9 cellular contexts compared by ENCODE assay signal in genomic region chr9:1460143-1460769, GRCh38.
DNase-seq lines count a peak whose midpoint lies in the region; ATAC-seq and TF ChIP-seq lines count a peak whose summit lies in the region.
"Had no signal": no experiment of that assay in that cellular context is flagged by ENCODE, and none has a peak within 500 bp of the region (broad histone marks: within the 10 kb centered on the region; RNA-seq: fewer than 3 reads in every experiment).

No MANE protein-coding gene starts in this region.

- no peak overlapping the region for H3K9ac ChIP-seq in parathyroid adenoma

- H2AFZ ChIP-seq in parathyroid adenoma, result no peak overlapping the region

- no peak overlapping the region for H3K4me2 ChIP-seq in parathyroid adenoma (ENCODE audit: low read length)

- DNase-seq in GM06990 (ENCODE audit: extremely low read depth, insufficient read length), result no peak
- DNase-seq in HPDE6-E6E7 (ENCODE audit: extremely low spot score), result peak; percentile 58
- DNase-seq in WERI-Rb-1, result peak; percentile 7
- DNase-seq in DMS79 (lab: John Stamatoyannopoulos, UW), result no peak
- no peak for DNase-seq in HCEC 1CT
- no peak for DNase-seq in cortex of kidney (lab: John Stamatoyannopoulos, UW)

- TF ChIP-seq CTCF in GM06990 (IDR thresholded peaks at IDR 0.05; ENCODE audit: insufficient read depth, low read length, poor library complexity, severe bottlenecking) (peak; percentile 86), WERI-Rb-1 (IDR thresholded peaks at IDR 0.05; ENCODE audit: low read depth, low read length) (peak; percentile 78), parathyroid adenoma (IDR thresholded peaks at IDR 0.05) (peak; percentile 46)

- H3K36me3 ChIP-seq in GM06990 (ENCODE audit: control insufficient read depth, insufficient read depth, low read length) (no peaks in the 10 kb centered on the region), WERI-Rb-1 (no peaks in the 10 kb centered on the region), parathyroid adenoma (ENCODE audit: control insufficient read depth, insufficient read depth, low read length) (no peaks in the 10 kb centered on the region)
- H3K36me3 ChIP-seq: SJSA1 had no signal

- H3K4me1 ChIP-seq in parathyroid adenoma, result no peaks in the 10 kb centered on the region

- H3K27ac ChIP-seq in WERI-Rb-1 (no peak overlapping the region), parathyroid adenoma (no peak overlapping the region)
- H3K27ac ChIP-seq: SJSA1 had no signal

- peak; percentile 75 for ATAC-seq in GM19372 (IDR thresholded peaks at IDR 0.05; ENCODE audit: low read depth, unreplicated experiment)

- H3K79me2 ChIP-seq in parathyroid adenoma, result no peaks in the 10 kb centered on the region

- no peak overlapping the region for H3K4me3 ChIP-seq in GM06990 (replicated peaks; ENCODE audit: low read depth, low read length)
- no peak overlapping the region for H3K4me3 ChIP-seq in WERI-Rb-1 (ENCODE audit: low read depth, low read length)
- no peak overlapping the region for H3K4me3 ChIP-seq in parathyroid adenoma (ENCODE audit: low read depth, low read length)
- H3K4me3 ChIP-seq: SJSA1 had no signal

- H3K9me3 ChIP-seq in WERI-Rb-1 (ENCODE audit: severe bottlenecking) (no peaks in the 10 kb centered on the region), parathyroid adenoma (ENCODE audit: control insufficient read depth, low read length) (no peaks in the 10 kb centered on the region)
- H3K9me3 ChIP-seq: SJSA1 had no signal

- H3K27me3 ChIP-seq in GM06990 (replicated peaks; ENCODE audit: control insufficient read depth, insufficient read depth, low read length), result no peaks in the 10 kb centered on the region
- H3K27me3 ChIP-seq in WERI-Rb-1 (ENCODE audit: insufficient read depth, low read depth, severe bottlenecking), result peaks cover 51% of the 10 kb centered on the region
- H3K27me3 ChIP-seq in parathyroid adenoma (ENCODE audit: control insufficient read depth, insufficient read depth, low read length), result no peaks in the 10 kb centered on the region
- H3K27me3 ChIP-seq: SJSA1 had no signal

Comparison
In these comparisons a context has a peak if more than half of its experiments do, and no peak if none do; other contexts are left out.
1. DNase-seq: peak in HPDE6-E6E7 (single experiment) and WERI-Rb-1 (single experiment); none in GM06990 (single experiment), DMS79 (single experiment), HCEC 1CT (single experiment) and cortex of kidney (single experiment).
2. Peak in every context shown above with its lines, with median percentiles within 50 percentile points of each other: CTCF ChIP-seq.